1 cellular context compared by ENCODE assay signal in genomic region chr2:38224821-38225450, GRCh38.
TF ChIP-seq lines count a peak whose summit lies in the region.

No MANE protein-coding gene starts in this region.

TF ChIP-seq in GM23338, 12 proteins besides CTCF, POLR2A, EP300 and RAD21 (continued from another document):
- TF ChIP-seq REST (IDR thresholded peaks at IDR 0.05; ENCODE audit: unreplicated experiment) (no peak), EZH2phosphoT487 (IDR thresholded peaks at IDR 0.05; ENCODE audit: unreplicated experiment) (no peak), ZNF462 (CRISPR knock-in tag; IDR thresholded peaks at IDR 0.05) (peak; percentile 92), CREB1 (CRISPR knock-in tag; IDR thresholded peaks at IDR 0.05; ENCODE audit: low read depth) (no peak)
